Comparison of ENCODE assay signal across 9 cellular contexts in the genomic region with DNA sequence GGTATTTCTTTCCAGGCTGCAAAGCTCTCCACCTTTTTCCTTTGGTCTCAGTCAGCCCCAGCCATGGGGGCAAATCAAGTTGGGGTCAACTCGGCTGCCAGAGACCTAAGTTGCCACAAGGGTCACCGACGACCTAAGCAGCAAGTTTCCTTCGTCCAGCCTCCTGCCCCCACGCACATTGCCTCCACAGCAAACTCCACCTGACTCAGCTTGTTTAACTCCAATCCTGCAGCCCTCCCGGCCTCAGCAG. TPM values are rescaled to one million over a fixed set of nuclear protein-coding genes. Genes with fewer than 3 reads are reported as not detected.
DNase-seq lines count a peak whose midpoint lies in the region; FAIRE-seq and TF ChIP-seq lines count a peak whose summit lies in the region.
"Had no signal": no experiment of that assay in that cellular context is flagged by ENCODE, and none has a peak within 500 bp of the region (broad histone marks: within the 10 kb centered on the region; RNA-seq: fewer than 3 reads in every experiment).

No MANE protein-coding gene starts in this region.

- peak overlapping the region; percentile 71 for H3K9ac ChIP-seq in mesendoderm (ENCODE audit: low read length)

- H3K27ac Mint-ChIP-seq in brain, result peak overlapping the region in 1 of 5 experiments; percentile 38

- H3K79me1 ChIP-seq in mesendoderm (ENCODE audit: low read length), result peaks cover 2% of the 10 kb centered on the region

- TF ChIP-seq CTCF in cardiac muscle cell (IDR thresholded peaks at IDR 0.05; ENCODE audit: low read depth, low read length) (no peak), brain (conservative IDR thresholded peaks at IDR 0.05) (no peak), uterus (IDR thresholded peaks at IDR 0.05) (no peak), D721Med (IDR thresholded peaks at IDR 0.05; ENCODE audit: insufficient read depth, missing control alignments) (no peak)

- peaks cover 19% of the 10 kb centered on the region for H3K79me2 ChIP-seq in mesendoderm (ENCODE audit: control insufficient read depth, insufficient read depth, low read length)

- H3K27me3 Mint-ChIP-seq in brain, result peaks cover 19% of the 10 kb centered on the region

- H2AK5ac ChIP-seq in mesendoderm (ENCODE audit: low read length), result no peak overlapping the region

- no peak for FAIRE-seq in D721Med (lab: Jason Lieb, UNC)

- H3K27me3 ChIP-seq in cardiac muscle cell (peaks cover 16% of the 10 kb centered on the region), mesendoderm (ENCODE audit: insufficient read depth, low read length, poor library complexity) (no peaks in the 10 kb centered on the region), uterus (no peaks in the 10 kb centered on the region)

- H3K36me3 ChIP-seq in cardiac muscle cell (no peaks in the 10 kb centered on the region), mesendoderm (ENCODE audit: control insufficient read depth, insufficient read depth, low read length) (no peaks in the 10 kb centered on the region), uterus (no peaks in the 10 kb centered on the region)

- no peak overlapping the region for H2BK120ac ChIP-seq in mesendoderm (ENCODE audit: low read depth, low read length)

- no peak overlapping the region for H4K5ac ChIP-seq in mesendoderm (ENCODE audit: low read length)

- H4K8ac ChIP-seq in mesendoderm (ENCODE audit: low read depth, low read length), result no peak overlapping the region

- peak overlapping the region; percentile 83 to 93 (median 84) for H3K4me3 Mint-ChIP-seq in brain

- H3K9me3 Mint-ChIP-seq in brain, result peaks cover 0 to 3% (median 0%) of the 10 kb centered on the region in 5 experiments

- peak overlapping the region; percentile 42 for H3K4ac ChIP-seq in mesendoderm (ENCODE audit: low read depth, low read length)

- no CpG with 5 or more reads among the region's 6 CpGs for WGBS in mesendoderm (ENCODE audit: extremely low coverage, insufficient coverage, low lambda C conversion rate)

- H3K4me3 ChIP-seq in cardiac muscle cell (peak overlapping the region; percentile 58), mesendoderm (ENCODE audit: low read length) (peak overlapping the region; percentile 30), uterus (peak overlapping the region; percentile 45 to 71)

- DNase-seq in cardiac muscle cell (ENCODE audit: low read depth in 1 of 2, low spot score in 1 of 2) (no peak), cardiac septum (ENCODE audit: low spot score) (no peak), mesendoderm (peak; percentile 57), uterus (peak in 1 of 2 donors; percentile 13), NCI-H1694 treated with DMSO at 0.1 percent for 48 hours (lab: John Stamatoyannopoulos, UW) (no peak), ACHN (no peak), D721Med (ENCODE audit: insufficient read length, low spot score) (no peak)
- DNase-seq: NCI-H2107 had no signal

- peak overlapping the region; percentile 98 for H3K23ac ChIP-seq in mesendoderm (ENCODE audit: low read length)

- peak overlapping the region; percentile 9 for H3K18ac ChIP-seq in mesendoderm (ENCODE audit: low read length)

- intact Hi-C loops in cardiac septum (cut with DNase I) (loop anchor here (5.0 to 10.0 kb wide), 3 partner anchors 123 to 458 kb away; a partner anchor contains a TSS), uterus (cut with DNase I; ENCODE audit: low total_unique reads) (no loop called here)

- H3K4me2 ChIP-seq in mesendoderm (ENCODE audit: low read length), result peak overlapping the region; percentile 73

- no peak for TF ChIP-seq POLR2A in uterus (IDR thresholded peaks at IDR 0.05)

- H3K27ac ChIP-seq in cardiac muscle cell (no peak overlapping the region), mesendoderm (ENCODE audit: low read depth, low read length) (no peak overlapping the region), uterus (no peak overlapping the region)

- H3K36me3 Mint-ChIP-seq in brain, result no peaks in the 10 kb centered on the region

- H3K9me3 ChIP-seq in cardiac muscle cell (ENCODE audit: low read depth) (no peaks in the 10 kb centered on the region), uterus (no peaks in the 10 kb centered on the region)

- H3K4me1 Mint-ChIP-seq in brain, result peaks cover 35% of the 10 kb centered on the region

- no peak overlapping the region for H2BK5ac ChIP-seq in mesendoderm (ENCODE audit: low read length)

- in situ Hi-C loops in ACHN (cut with HindIII; ENCODE audit: low pct_ligation_motif_present, low pct_unique_long_range_greater_than_20kb, low sequenced_read_pairs), result no loop called here

- peak overlapping the region; percentile 88 for H3K56ac ChIP-seq in mesendoderm (ENCODE audit: low read length)

- H2BK15ac ChIP-seq in mesendoderm (replicated peaks; ENCODE audit: low read depth), result no peak overlapping the region

- H3K4me1 ChIP-seq in cardiac muscle cell (ENCODE audit: low read depth), result peaks cover 19% of the 10 kb centered on the region
- no peaks in the 10 kb centered on the region for H3K4me1 ChIP-seq in mesendoderm (ENCODE audit: control insufficient read depth, low read depth, low read length)
- no peaks in the 10 kb centered on the region for H3K4me1 ChIP-seq in uterus

RNA-seq across cellular contexts. Expression of a gene that starts 0.8 kb away (rescaled TPM):
- total RNA-seq in cardiac muscle cell (20.5 and 22.4 TPM in 2 replicates), cardiac septum (1.6 TPM), uterus (10 to 100 TPM in 1 of 4 donors, 1 to 10 TPM in 3; 2.6 to 11.0 (median 3.1) TPM)
- polyA plus RNA-seq in cardiac muscle cell (22.8 and 33.1 TPM in 2 replicates), brain (ENCODE audit: insufficient read depth, low read depth, low replicate concordance) (18.3 TPM)
- polyA plus RNA-seq in mesendoderm (2013, experiment 1 of 2), result 9.6 TPM
- 9.6 TPM for polyA plus RNA-seq in mesendoderm (2013, experiment 2 of 2)
